Comparison of ENCODE assay signal across 36 cellular contexts in genomic region chr15:80285379-80285778, GRCh38. TPM values are rescaled to one million over a fixed set of nuclear protein-coding genes. Genes with fewer than 3 reads are reported as not detected.
DNase-seq lines count a peak whose midpoint lies in the region; ATAC-seq and TF ChIP-seq lines count a peak whose summit lies in the region.
"Had no signal": no experiment of that assay in that cellular context is flagged by ENCODE, and none has a peak within 500 bp of the region (broad histone marks: within the 10 kb centered on the region; RNA-seq: fewer than 3 reads in every experiment).

No MANE protein-coding gene starts in this region.

- no peak overlapping the region for H3K4me3 ChIP-seq in esophagus muscularis mucosa
- H3K4me3 ChIP-seq: A549; BLaER1; BLaER1 treated with 17β-estradiol and CSF1 and Interleukin-3, amounts not matched to agents 10 nM and 100 nM had no signal

- POLR2A ChIA-PET in activated CD8-positive, alpha-beta T cell treated with anti-CD3 and anti-CD28 coated beads for 36 hours (lab: Charles Lee) = no interaction called here

- TF ChIP-seq CTCF in esophagus muscularis mucosa (IDR thresholded peaks at IDR 0.05) (no peak), osteocyte (IDR thresholded peaks at IDR 0.05) (no peak)
- TF ChIP-seq CTCF in activated CD8-positive, alpha-beta T cell treated with anti-CD3 and anti-CD28 coated beads for 36 hours (IDR thresholded peaks at IDR 0.05) = no peak

- no peaks in the 10 kb centered on the region for H3K36me3 Mint-ChIP-seq in osteocyte (ENCODE audit: unreplicated experiment)
- no peaks in the 10 kb centered on the region for H3K36me3 Mint-ChIP-seq in activated CD8-positive, alpha-beta T cell treated with anti-CD3 and anti-CD28 coated beads for 36 hours (ENCODE audit: low read depth)
- H3K36me3 Mint-ChIP-seq: CD14-positive monocyte; CD4-positive, alpha-beta memory T cell; CD4-positive, CD25-positive, alpha-beta regulatory T cell; CD8-positive, alpha-beta memory T cell; CD8-positive, alpha-beta T cell had no signal

- WGBS in esophagus muscularis mucosa = 89% methylated on average over 6 of the region's 8 CpGs

- H3K4me1 Mint-ChIP-seq in osteocyte (ENCODE audit: unreplicated experiment) = no peaks in the 10 kb centered on the region
- peaks cover 4% of the 10 kb centered on the region for H3K4me1 Mint-ChIP-seq in activated CD8-positive, alpha-beta T cell treated with anti-CD3 and anti-CD28 coated beads for 36 hours (ENCODE audit: low read depth)
- H3K4me1 Mint-ChIP-seq: B cell, CD14-positive monocyte had no signal

- no peak for TF ChIP-seq POLR2A in esophagus muscularis mucosa (IDR thresholded peaks at IDR 0.05; ENCODE audit: low read depth)

- H3K4me3 Mint-ChIP-seq in osteocyte (ENCODE audit: unreplicated experiment) = no peak overlapping the region
- H3K4me3 Mint-ChIP-seq in activated CD8-positive, alpha-beta T cell treated with anti-CD3 and anti-CD28 coated beads for 36 hours = no peak overlapping the region
- H3K4me3 Mint-ChIP-seq: B cell; CD14-positive monocyte; CD4-positive, alpha-beta memory T cell; CD4-positive, alpha-beta T cell; CD4-positive, CD25-positive, alpha-beta regulatory T cell; CD8-positive, alpha-beta memory T cell; CD8-positive, alpha-beta T cell had no signal

- H3K27me3 Mint-ChIP-seq in osteocyte (ENCODE audit: unreplicated experiment) = peaks cover 34% of the 10 kb centered on the region
- H3K27me3 Mint-ChIP-seq in activated CD8-positive, alpha-beta T cell treated with anti-CD3 and anti-CD28 coated beads for 36 hours = peaks cover 12% of the 10 kb centered on the region
- H3K27me3 Mint-ChIP-seq: CD4-positive, CD25-positive, alpha-beta regulatory T cell had no signal

- no peaks in the 10 kb centered on the region for H3K9me3 Mint-ChIP-seq in osteocyte (ENCODE audit: unreplicated experiment)
- no peaks in the 10 kb centered on the region for H3K9me3 Mint-ChIP-seq in activated CD8-positive, alpha-beta T cell treated with anti-CD3 and anti-CD28 coated beads for 36 hours
- H3K9me3 Mint-ChIP-seq: CD4-positive, alpha-beta memory T cell; CD4-positive, alpha-beta T cell; CD8-positive, alpha-beta memory T cell; CD8-positive, alpha-beta T cell had no signal

- H3K27me3 ChIP-seq in esophagus muscularis mucosa = peaks cover 0 to 27% (median 0%) of the 10 kb centered on the region in 4 donors
- H3K27me3 ChIP-seq: BLaER1; BLaER1 treated with 17β-estradiol and CSF1 and Interleukin-3, amounts not matched to agents 10 nM and 100 nM had no signal

- no peak for TF ChIP-seq EP300 in esophagus muscularis mucosa (IDR thresholded peaks at IDR 0.05)

- DNase-seq in cardiac septum (ENCODE audit: low spot score) = peak; percentile 58
- no peak for DNase-seq in left ventricle myocardium superior
- peak; percentile 47 for DNase-seq in esophagus muscularis mucosa (ENCODE audit: extremely low spot score)
- DNase-seq in osteocyte (ENCODE audit: extremely low spot score, unreplicated experiment) = peak; percentile 67
- DNase-seq in activated CD8-positive, alpha-beta T cell treated with anti-CD3 and anti-CD28 coated beads for 36 hours = no peak
- DNase-seq: 8988T; ACHN; AML-193; BE2C; C1 segment of cervical spinal cord; Caco-2; Calu3; CD4-positive, alpha-beta memory T cell; CD4-positive, alpha-beta T cell; CD4-positive, CD25-positive, alpha-beta regulatory T cell; CD8-positive, alpha-beta memory T cell; CD8-positive, alpha-beta T cell; COR-L47; DMS 273 treated with DMSO at 0.1 percent for 48 hours; DMS153; DMS53; DMS79; DMS79 treated with DMSO at 0.1 percent for 48 hours; DND-41; EL had no signal

- peaks cover 0 to 2% (median 0%) of the 10 kb centered on the region in 4 donors for H3K4me1 ChIP-seq in esophagus muscularis mucosa
- H3K4me1 ChIP-seq: A549; BE2C; BLaER1; BLaER1 treated with 17β-estradiol and CSF1 and Interleukin-3, amounts not matched to agents 10 nM and 100 nM; Caco-2 had no signal

- intact Hi-C loops in cardiac septum (cut with DNase I) (no loop called here), left ventricle myocardium superior (cut with micrococcal nuclease) (no loop called here), esophagus muscularis mucosa (cut with DNase I) (no loop called here)
- intact Hi-C loops in activated CD8-positive, alpha-beta T cell treated with anti-CD3 and anti-CD28 coated beads for 36 hours (cut with micrococcal nuclease) = no loop called here

- no peak overlapping the region for H3K27ac ChIP-seq in esophagus muscularis mucosa (replicated peaks in 1 of 4)
- H3K27ac ChIP-seq: 22Rv1; A549; BLaER1; BLaER1 treated with 17β-estradiol and CSF1 and Interleukin-3, amounts not matched to agents 10 nM and 100 nM; C4-2B had no signal

- no peak for ATAC-seq in left ventricle myocardium superior
- ATAC-seq in activated CD8-positive, alpha-beta T cell treated with anti-CD3 and anti-CD28 coated beads for 36 hours = no peak
- ATAC-seq in GM18909 (IDR thresholded peaks at IDR 0.05; ENCODE audit: poor library complexity, unreplicated experiment) = no peak
- ATAC-seq: A549; CD8-positive, alpha-beta T cell had no signal

- H3K36me3 ChIP-seq in esophagus muscularis mucosa = no peaks in the 10 kb centered on the region
- H3K36me3 ChIP-seq: BE2C; BLaER1; BLaER1 treated with 17β-estradiol and CSF1 and Interleukin-3, amounts not matched to agents 10 nM and 100 nM had no signal

- CTCF ChIA-PET in activated CD8-positive, alpha-beta T cell treated with anti-CD3 and anti-CD28 coated beads for 36 hours (lab: Charles Lee) = no interaction called here

- no peaks in the 10 kb centered on the region for H3K9me3 ChIP-seq in esophagus muscularis mucosa
- H3K9me3 ChIP-seq: A549, BE2C, BLaER1, Caco-2 had no signal

- no peak overlapping the region for H3K27ac Mint-ChIP-seq in osteocyte (ENCODE audit: unreplicated experiment)
- H3K27ac Mint-ChIP-seq in activated CD8-positive, alpha-beta T cell treated with anti-CD3 and anti-CD28 coated beads for 36 hours = no peak overlapping the region
- H3K27ac Mint-ChIP-seq: B cell; CD14-positive monocyte; CD4-positive, alpha-beta T cell; CD4-positive, CD25-positive, alpha-beta regulatory T cell; CD8-positive, alpha-beta memory T cell; CD8-positive, alpha-beta T cell had no signal

RNA-seq across cellular contexts. Expression of gene CTXND1, which starts 33.4 kb away (rescaled TPM):
- total RNA-seq in cardiac septum = 5.6 TPM
- 3.2 TPM for total RNA-seq in left ventricle myocardium superior
- under 1 TPM; 0.33 to 0.80 (median 0.56) TPM for total RNA-seq in esophagus muscularis mucosa
- total RNA-seq in osteocyte = 0.18 and 0.24 TPM in 2 replicates
- not detected for total RNA-seq in activated CD8-positive, alpha-beta T cell treated with anti-CD3 and anti-CD28 coated beads for 36 hours
- total RNA-seq: A172; A673; B cell; Calu3; CD4-positive, alpha-beta memory T cell; CD4-positive, alpha-beta T cell; CD4-positive, CD25-positive, alpha-beta regulatory T cell; CD8-positive, alpha-beta memory T cell; CD8-positive, alpha-beta T cell; Daoy had no signal

Comparison
In these comparisons a context has a peak if more than half of its experiments do, and no peak if none do; other contexts are left out.
1. DNase-seq: peak in cardiac septum (single experiment), esophagus muscularis mucosa (single experiment) and osteocyte (single experiment); none in left ventricle myocardium superior (single experiment) and activated CD8-positive, alpha-beta T cell treated with anti-CD3 and anti-CD28 coated beads for 36 hours (single experiment).